8 cellular contexts compared by ENCODE assay signal in the genomic region with DNA sequence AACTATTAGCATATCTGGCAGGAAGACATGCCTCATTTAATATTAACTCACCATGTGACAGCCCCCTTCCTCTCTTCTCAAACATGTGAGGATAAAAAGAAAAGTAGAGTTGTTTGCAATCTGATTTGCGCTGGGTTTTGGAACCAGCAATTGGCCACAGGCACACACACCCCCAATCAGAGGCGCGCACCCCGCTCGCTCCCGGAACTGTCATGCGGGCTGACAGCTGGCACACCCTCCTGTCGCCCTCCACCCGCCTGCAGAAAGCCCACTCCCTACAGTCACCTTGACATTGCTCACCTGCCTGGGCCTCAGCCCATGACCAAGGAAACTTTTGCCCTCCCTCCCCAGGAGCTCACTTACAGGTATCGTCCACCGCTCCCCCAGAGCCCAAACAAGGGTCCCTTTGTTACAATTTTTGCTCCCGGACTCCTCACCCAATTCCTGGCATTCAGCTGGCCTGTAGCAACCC. TPM values are rescaled to one million over a fixed set of nuclear protein-coding genes. Genes with fewer than 3 reads are reported as not detected.
DNase-seq lines count a peak whose midpoint lies in the region; ATAC-seq, FAIRE-seq and TF ChIP-seq lines count a peak whose summit lies in the region.

No MANE protein-coding gene starts in this region.

- BruUV-seq in PC-9 (replicated peaks; lab: Mats Ljungman, UMichigan) (no TSS peak), endothelial cell of umbilical vein (replicated peaks; lab: Mats Ljungman, UMichigan) (no TSS peak)

- H3K27me3 ChIP-seq in PC-9 (ENCODE audit: insufficient read depth, low read depth) = no peaks in the 10 kb centered on the region
- H3K27me3 ChIP-seq in endothelial cell of umbilical vein (ENCODE audit: control insufficient read depth in 2 of 2, insufficient read depth in 2 of 2, low read length in 2 of 2) = no peaks in the 10 kb centered on the region

- H3K36me3 ChIP-seq in PC-9 (ENCODE audit: low read depth) = no peaks in the 10 kb centered on the region
- H3K36me3 ChIP-seq in endothelial cell of umbilical vein (ENCODE audit: control insufficient read depth in 2 of 2, extremely low read depth in 1 of 2, insufficient read depth in 2 of 2, low read length in 2 of 2) = no peaks in the 10 kb centered on the region

- ATAC-seq in GM18517 (IDR thresholded peaks at IDR 0.05; ENCODE audit: unreplicated experiment) = no peak

- DNase-seq in activated gamma-delta T cell (lab: John Stamatoyannopoulos, UW) = peak; percentile 7
- DNase-seq in activated gamma-delta T cell treated with Interleukin-2 at 50 U/mL for 16 hours = no peak
- peak; percentile 19 to 35 for DNase-seq in PC-9
- peak; percentile 66 for DNase-seq in endothelial cell of umbilical vein (ENCODE audit: low read depth, low spot score)
- DNase-seq in mucosa of gallbladder (ENCODE audit: low spot score) = peak; percentile 74
- DNase-seq in urothelium cell line (ENCODE audit: low spot score) = peak; percentile 7
- no peak for DNase-seq in NAMALWA (ENCODE audit: low spot score)

- POLR2A ChIA-PET in PC-9 (lab: Charles Lee; ENCODE audit: unreplicated experiment) (no interaction called here), endothelial cell of umbilical vein (lab: Charles Lee) (no interaction called here)

- H2AFZ ChIP-seq in PC-9 (peak overlapping the region; percentile 92), endothelial cell of umbilical vein (ENCODE audit: low read depth, low read length) (peak overlapping the region; percentile 82)

- H3K27ac ChIP-seq in PC-9 (peak overlapping the region; percentile 69; the same call in 1 of the 2 replicates), endothelial cell of umbilical vein (ENCODE audit: insufficient read depth, low read depth, low read length) (peak overlapping the region; percentile 74)

- no peaks in the 10 kb centered on the region for H3K9me2 ChIP-seq in PC-9 (ENCODE audit: insufficient read depth)

- peaks cover 19% of the 10 kb centered on the region for H3K4me1 ChIP-seq in PC-9 (replicated peaks; ENCODE audit: insufficient read depth)
- peaks cover 19% of the 10 kb centered on the region for H3K4me1 ChIP-seq in endothelial cell of umbilical vein (ENCODE audit: control insufficient read depth, extremely low read depth, insufficient read depth, low read length)

- H3K4me3 ChIP-seq in PC-9 = peak overlapping the region; percentile 85
- H3K4me3 ChIP-seq in endothelial cell of umbilical vein (replicated peaks in 1 of 3; ENCODE audit: insufficient read depth in 1 of 3, low read depth in 1 of 3, low read length in 3 of 3) = peak overlapping the region; percentile 48 to 84 (median 80)

- no peaks in the 10 kb centered on the region for H3K9me3 ChIP-seq in PC-9 (ENCODE audit: insufficient read depth, low read depth)
- H3K9me3 ChIP-seq in endothelial cell of umbilical vein (replicated peaks; ENCODE audit: control insufficient read depth, insufficient read depth, low read length) = no peaks in the 10 kb centered on the region

- TF ChIP-seq POLR2A in endothelial cell of umbilical vein (IDR thresholded peaks at IDR 0.05; ENCODE audit: low read depth, low read length) = no peak

- FAIRE-seq in endothelial cell of umbilical vein (lab: Jason Lieb, UNC) (no peak), urothelium cell line (lab: Jason Lieb, UNC) (no peak)

- H3K79me2 ChIP-seq in PC-9 (ENCODE audit: low read depth) (no peaks in the 10 kb centered on the region), endothelial cell of umbilical vein (ENCODE audit: control insufficient read depth, insufficient read depth, low read length) (peaks cover 5% of the 10 kb centered on the region)

- intact Hi-C loops in PC-9 (cut with micrococcal nuclease; ENCODE audit: unreplicated experiment) (no loop called here), endothelial cell of umbilical vein (cut with micrococcal nuclease) (loop anchor here (2.0 to 5.0 kb wide), 3 partner anchors 46 to 152 kb away; no protein-coding TSS in a partner anchor)

- H4K20me1 ChIP-seq in PC-9 (ENCODE audit: insufficient read depth) (no peaks in the 10 kb centered on the region), endothelial cell of umbilical vein (replicated peaks; ENCODE audit: control insufficient read depth, extremely low read depth, insufficient read depth, low read length) (no peaks in the 10 kb centered on the region)

- H3K9ac ChIP-seq in endothelial cell of umbilical vein (replicated peaks; ENCODE audit: extremely low read depth, insufficient read depth, low read length) = peak overlapping the region; percentile 91

- dilution Hi-C loops in endothelial cell of umbilical vein (cut with MboI; ENCODE audit: extremely low pct_ligation_motif_present, low sequenced_read_pairs) = no loop called here

- CTCF ChIA-PET in PC-9 (lab: Charles Lee) (interaction anchor here (0.5 to 1.5 kb wide), 2 partner anchors 74 to 75 kb away, joined by 3 to 4 read pairs; no protein-coding TSS in a partner anchor), endothelial cell of umbilical vein (lab: Charles Lee) (interaction anchor here (1.1 to 3.6 kb wide), 17 partner anchors 12 to 152 kb away, joined by 3 to 48 read pairs (median 11); no protein-coding TSS in a partner anchor)

- H3K4me2 ChIP-seq in PC-9 (peak overlapping the region; percentile 92), endothelial cell of umbilical vein (ENCODE audit: insufficient read depth, low read length) (peak overlapping the region; percentile 96)

- peaks cover 6% of the 10 kb centered on the region; the same call in 1 of the 2 replicates for H3F3A ChIP-seq in PC-9 (ENCODE audit: insufficient read depth, low read depth)

- H3K9me1 ChIP-seq in endothelial cell of umbilical vein (replicated peaks; ENCODE audit: control insufficient read depth, extremely low read depth, insufficient read depth, low read length) = no peaks in the 10 kb centered on the region

- TF ChIP-seq CTCF in PC-9 (conservative IDR thresholded peaks at IDR 0.05) = no peak
- no peak for TF ChIP-seq CTCF in endothelial cell of umbilical vein (IDR thresholded peaks at IDR 0.05; ENCODE audit: extremely low read depth in 1 of 2, insufficient read depth in 1 of 2, low read depth in 1 of 2, low read length in 2 of 2)

TF ChIP-seq in endothelial cell of umbilical vein, 7 proteins besides CTCF, POLR2A, EP300 and RAD21:
- no peak for TF ChIP-seq POLR2AphosphoS5 (IDR thresholded peaks at IDR 0.05; ENCODE audit: insufficient read depth, low read depth, low read length)
- no peak for TF ChIP-seq EZH2 (IDR thresholded peaks at IDR 0.05; ENCODE audit: borderline replicate concordance, low read depth, low read length, severe bottlenecking)
- no peak for TF ChIP-seq GATA2 (IDR thresholded peaks at IDR 0.05; ENCODE audit: insufficient read depth, insufficient read length, low read depth, low read length)
- TF ChIP-seq FOS (IDR thresholded peaks at IDR 0.05; ENCODE audit: borderline replicate concordance, insufficient read depth, low read length) = no peak
- TF ChIP-seq, protein P1, sequence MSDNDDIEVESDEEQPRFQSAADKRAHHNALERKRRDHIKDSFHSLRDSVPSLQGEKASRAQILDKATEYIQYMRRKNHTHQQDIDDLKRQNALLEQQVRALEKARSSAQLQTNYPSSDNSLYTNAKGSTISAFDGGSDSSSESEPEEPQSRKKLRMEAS (IDR thresholded peaks at IDR 0.05; ENCODE audit: insufficient read depth, insufficient read length) = no peak
- TF ChIP-seq JUN (IDR thresholded peaks at IDR 0.05; ENCODE audit: borderline replicate concordance, insufficient read depth, insufficient read length, low read depth) = no peak
- TF ChIP-seq MYC (IDR thresholded peaks at IDR 0.05; ENCODE audit: low read depth, low read length) = no peak

RNA-seq across cellular contexts. Expression of a gene that starts 1.1 kb away (rescaled TPM):
- 6.6 and 8.0 TPM in 2 replicates for total RNA-seq in PC-9 (2021)
- 38.2 and 38.4 TPM in 2 replicates for total RNA-seq in endothelial cell of umbilical vein
- polyA plus RNA-seq in endothelial cell of umbilical vein = 7.0 and 9.1 TPM in 2 replicates
- polyA plus RNA-seq in endothelial cell of umbilical vein (2011; cell fraction: cytosol; rRNA removed) = 8.5 and 8.6 TPM in 2 replicates
- 29.7 and 30.8 TPM in 2 replicates for polyA plus RNA-seq in endothelial cell of umbilical vein (2011; cell fraction: nucleus; rRNA removed)
- polyA plus RNA-seq in endothelial cell of umbilical vein (2012) = 9.0 and 13.4 TPM in 2 replicates
- 24.9 and 54.1 TPM in 2 replicates for polyA minus RNA-seq in endothelial cell of umbilical vein
- polyA minus RNA-seq in endothelial cell of umbilical vein (2011; cell fraction: cytosol; rRNA and poly(A)+ RNA removed) = 8.5 TPM
- 123 and 182 TPM in 2 replicates for polyA minus RNA-seq in endothelial cell of umbilical vein (2011; cell fraction: nucleus; rRNA and poly(A)+ RNA removed)
- 52.9 TPM for total RNA-seq in mucosa of gallbladder

Comparison
In these comparisons a context has a peak if more than half of its experiments do, and no peak if none do; other contexts are left out.
1. DNase-seq: peak in activated gamma-delta T cell (single experiment), PC-9 (2 of 2), endothelial cell of umbilical vein (single experiment), mucosa of gallbladder (single experiment) and urothelium cell line (single experiment); none in activated gamma-delta T cell treated with Interleukin-2 at 50 U/mL for 16 hours (single experiment) and NAMALWA (single experiment).